Comparison of ENCODE assay signal across 9 cellular contexts in the genomic region with DNA sequence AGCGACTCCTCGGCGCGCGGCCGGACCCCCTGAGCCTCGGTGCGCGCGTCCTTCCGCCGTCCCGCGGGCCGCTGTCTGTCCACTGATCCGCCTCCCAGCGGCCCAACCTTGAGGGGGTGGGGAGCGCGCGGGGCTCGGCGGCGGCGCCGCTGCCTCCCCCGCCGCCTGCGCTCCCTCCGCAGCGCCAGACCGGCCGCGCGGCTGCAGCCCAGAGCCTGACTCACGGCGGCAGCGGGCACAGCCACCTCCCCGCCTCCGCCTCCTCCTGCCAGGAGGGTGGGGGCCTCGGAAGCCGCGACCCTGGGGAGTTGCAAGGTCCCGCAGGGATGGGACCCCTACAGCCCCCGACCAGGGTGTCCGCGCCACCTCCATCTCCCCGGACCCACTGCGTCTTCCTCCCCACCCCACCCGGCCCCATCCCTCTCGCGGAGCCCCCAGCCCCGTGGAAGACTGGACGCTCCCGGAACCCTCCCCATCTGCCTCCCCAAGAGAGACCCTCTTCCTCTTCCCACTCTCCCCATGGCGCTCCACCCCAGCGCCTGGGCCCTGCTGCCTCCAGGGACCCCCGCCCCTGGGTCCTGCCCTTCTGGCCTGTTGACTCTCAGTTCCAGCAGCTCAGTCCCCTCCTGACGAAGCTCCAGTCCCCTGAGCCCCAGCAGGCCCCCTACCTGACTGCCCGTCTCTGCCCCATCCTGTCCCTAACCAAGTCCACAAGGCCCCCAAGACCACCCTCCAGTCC. TPM values are rescaled to one million over a fixed set of nuclear protein-coding genes. Genes with fewer than 3 reads are reported as not detected.
DNase-seq lines count a peak whose midpoint lies in the region; ATAC-seq and TF ChIP-seq lines count a peak whose summit lies in the region.
"Had no signal": no experiment of that assay in that cellular context is flagged by ENCODE, and none has a peak within 500 bp of the region (broad histone marks: within the 10 kb centered on the region; RNA-seq: fewer than 3 reads in every experiment).

No MANE protein-coding gene starts in this region.

- H3K27me3 Mint-ChIP-seq in WTC11 (ENCODE audit: low read depth): peaks cover 51% of the 10 kb centered on the region
- H3K27me3 Mint-ChIP-seq in activated CD4-positive, alpha-beta memory T cell treated with anti-CD3 and anti-CD28 coated beads, Interleukin-2, amount 10 ng/mL, durations not matched to agents 7 days and 5 days: peaks cover 17% of the 10 kb centered on the region

- no peak overlapping the region for H3K27ac Mint-ChIP-seq in WTC11
- no peak overlapping the region for H3K27ac Mint-ChIP-seq in activated CD4-positive, alpha-beta memory T cell treated with anti-CD3 and anti-CD28 coated beads, Interleukin-2, amount 10 ng/mL, durations not matched to agents 7 days and 5 days

- H3K9me3 Mint-ChIP-seq in WTC11: peaks cover 12% of the 10 kb centered on the region
- H3K9me3 Mint-ChIP-seq in activated CD4-positive, alpha-beta memory T cell treated with anti-CD3 and anti-CD28 coated beads, Interleukin-2, amount 10 ng/mL, durations not matched to agents 7 days and 5 days: peaks cover 10% of the 10 kb centered on the region

- H3K27me3 ChIP-seq in gastrocnemius medialis: no peaks in the 10 kb centered on the region

- H3K4me3 ChIP-seq in gastrocnemius medialis: peak overlapping the region; percentile 44 to 62 (median 54)

- in situ Hi-C loops in gastrocnemius medialis (cut with MboI; ENCODE audit: low sequenced_read_pairs in 4 of 4): no loop called here

- TF ChIP-seq CTCF in WTC11 (IDR thresholded peaks at IDR 0.05) (no peak), gastrocnemius medialis (IDR thresholded peaks at IDR 0.05 in 4 of 5, conservative IDR thresholded peaks at IDR 0.05 in 1 of 5) (no peak)

- DNase-seq in ELF-1 (ENCODE audit: low read depth, low spot score) (peak; percentile 12), WTC11 (ENCODE audit: low spot score) (no peak), left cardiac atrium (peak; percentile 42), gastrocnemius medialis (peak in 1 of 2 donors; percentile 56), cortex of kidney (lab: John Stamatoyannopoulos, UW) (no peak)
- no peak for DNase-seq in activated CD4-positive, alpha-beta memory T cell treated with anti-CD3 and anti-CD28 coated beads, Interleukin-2, amount 10 ng/mL, durations not matched to agents 7 days and 5 days
- DNase-seq: NCI-H446 had no signal

- H3K9me3 ChIP-seq in gastrocnemius medialis: no peaks in the 10 kb centered on the region

- peaks cover 0 to 17% of the 10 kb centered on the region in 2 donors for H3K36me3 ChIP-seq in gastrocnemius medialis

- peaks cover 70 to 83% of the 10 kb centered on the region in 2 donors for H3K4me1 ChIP-seq in gastrocnemius medialis

- H3K27ac ChIP-seq in gastrocnemius medialis: peak overlapping the region; percentile 83 to 90 (median 88)

- H3K4me1 Mint-ChIP-seq in WTC11: peaks cover 12% of the 10 kb centered on the region
- H3K4me1 Mint-ChIP-seq in activated CD4-positive, alpha-beta memory T cell treated with anti-CD3 and anti-CD28 coated beads, Interleukin-2, amount 10 ng/mL, durations not matched to agents 7 days and 5 days: peaks cover 10% of the 10 kb centered on the region

- CTCF ChIA-PET in WTC11 (lab: Charles Lee): interaction anchor here (0.8 to 4.4 kb wide), 9 partner anchors 17 to 96 kb away, joined by 3 to 32 read pairs (median 6); no protein-coding TSS in a partner anchor
- CTCF ChIA-PET in activated CD4-positive, alpha-beta memory T cell treated with anti-CD3 and anti-CD28 coated beads, Interleukin-2, amount 10 ng/mL, durations not matched to agents 7 days and 5 days (lab: Charles Lee): no interaction called here

- peak; percentile 31 for ATAC-seq in WTC11
- ATAC-seq in left cardiac atrium: peak; percentile 21 to 27
- ATAC-seq in gastrocnemius medialis: peak in 1 of 2 donors; percentile 12
- ATAC-seq in GM19467 (IDR thresholded peaks at IDR 0.05; ENCODE audit: unreplicated experiment): no peak
- no peak for ATAC-seq in GM21367 (IDR thresholded peaks at IDR 0.05; ENCODE audit: unreplicated experiment)

- peaks cover 10% of the 10 kb centered on the region for H3K36me3 Mint-ChIP-seq in WTC11
- H3K36me3 Mint-ChIP-seq in activated CD4-positive, alpha-beta memory T cell treated with anti-CD3 and anti-CD28 coated beads, Interleukin-2, amount 10 ng/mL, durations not matched to agents 7 days and 5 days (ENCODE audit: low read depth): peaks cover 3% of the 10 kb centered on the region

- POLR2A ChIA-PET in WTC11 (lab: Charles Lee): no interaction called here
- POLR2A ChIA-PET in activated CD4-positive, alpha-beta memory T cell treated with anti-CD3 and anti-CD28 coated beads, Interleukin-2, amount 10 ng/mL, durations not matched to agents 7 days and 5 days (lab: Charles Lee): no interaction called here

- intact Hi-C loops in left cardiac atrium (cut with DNase I) (no loop called here), gastrocnemius medialis (cut with DNase I; ENCODE audit: low total_unique reads) (loop anchor here (2.0 to 5.0 kb wide), 2 partner anchors 14 to 182 kb away; a partner anchor contains a TSS)

- H3K4me3 Mint-ChIP-seq in WTC11: peak overlapping the region; percentile 63
- no peak overlapping the region for H3K4me3 Mint-ChIP-seq in activated CD4-positive, alpha-beta memory T cell treated with anti-CD3 and anti-CD28 coated beads, Interleukin-2, amount 10 ng/mL, durations not matched to agents 7 days and 5 days

- TF ChIP-seq POLR2A in gastrocnemius medialis (IDR thresholded peaks at IDR 0.05): peak; percentile 52 to 53

TF ChIP-seq in WTC11, 78 proteins besides CTCF, POLR2A, EP300 and RAD21 (continues in another document):
- TF ChIP-seq RORB (CRISPR knock-in tag; IDR thresholded peaks at IDR 0.05): no peak
- TF ChIP-seq, protein P1, sequence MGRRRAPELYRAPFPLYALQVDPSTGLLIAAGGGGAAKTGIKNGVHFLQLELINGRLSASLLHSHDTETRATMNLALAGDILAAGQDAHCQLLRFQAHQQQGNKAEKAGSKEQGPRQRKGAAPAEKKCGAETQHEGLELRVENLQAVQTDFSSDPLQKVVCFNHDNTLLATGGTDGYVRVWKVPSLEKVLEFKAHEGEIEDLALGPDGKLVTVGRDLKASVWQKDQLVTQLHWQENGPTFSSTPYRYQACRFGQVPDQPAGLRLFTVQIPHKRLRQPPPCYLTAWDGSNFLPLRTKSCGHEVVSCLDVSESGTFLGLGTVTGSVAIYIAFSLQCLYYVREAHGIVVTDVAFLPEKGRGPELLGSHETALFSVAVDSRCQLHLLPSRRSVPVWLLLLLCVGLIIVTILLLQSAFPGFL (CRISPR knock-in tag; IDR thresholded peaks at IDR 0.05; ENCODE audit: borderline replicate concordance): no peak
- no peak for TF ChIP-seq NFATC4 (CRISPR knock-in tag; IDR thresholded peaks at IDR 0.05)
- no peak for TF ChIP-seq NR2C2 (CRISPR knock-in tag; IDR thresholded peaks at IDR 0.05)
- no peak for TF ChIP-seq ATF1 (CRISPR knock-in tag; IDR thresholded peaks at IDR 0.05)
- TF ChIP-seq, protein P2, sequence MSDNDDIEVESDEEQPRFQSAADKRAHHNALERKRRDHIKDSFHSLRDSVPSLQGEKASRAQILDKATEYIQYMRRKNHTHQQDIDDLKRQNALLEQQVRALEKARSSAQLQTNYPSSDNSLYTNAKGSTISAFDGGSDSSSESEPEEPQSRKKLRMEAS (CRISPR knock-in tag; IDR thresholded peaks at IDR 0.05): no peak
- TF ChIP-seq PRRX2 (CRISPR knock-in tag; IDR thresholded peaks at IDR 0.05): no peak
- TF ChIP-seq TCF7 (CRISPR knock-in tag; IDR thresholded peaks at IDR 0.05; ENCODE audit: low read depth): no peak
- TF ChIP-seq, protein P3, sequence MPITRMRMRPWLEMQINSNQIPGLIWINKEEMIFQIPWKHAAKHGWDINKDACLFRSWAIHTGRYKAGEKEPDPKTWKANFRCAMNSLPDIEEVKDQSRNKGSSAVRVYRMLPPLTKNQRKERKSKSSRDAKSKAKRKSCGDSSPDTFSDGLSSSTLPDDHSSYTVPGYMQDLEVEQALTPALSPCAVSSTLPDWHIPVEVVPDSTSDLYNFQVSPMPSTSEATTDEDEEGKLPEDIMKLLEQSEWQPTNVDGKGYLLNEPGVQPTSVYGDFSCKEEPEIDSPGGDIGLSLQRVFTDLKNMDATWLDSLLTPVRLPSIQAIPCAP (CRISPR knock-in tag; IDR thresholded peaks at IDR 0.05): no peak
- no peak for TF ChIP-seq TEAD1 (CRISPR knock-in tag; IDR thresholded peaks at IDR 0.05)
- TF ChIP-seq, protein P4, sequence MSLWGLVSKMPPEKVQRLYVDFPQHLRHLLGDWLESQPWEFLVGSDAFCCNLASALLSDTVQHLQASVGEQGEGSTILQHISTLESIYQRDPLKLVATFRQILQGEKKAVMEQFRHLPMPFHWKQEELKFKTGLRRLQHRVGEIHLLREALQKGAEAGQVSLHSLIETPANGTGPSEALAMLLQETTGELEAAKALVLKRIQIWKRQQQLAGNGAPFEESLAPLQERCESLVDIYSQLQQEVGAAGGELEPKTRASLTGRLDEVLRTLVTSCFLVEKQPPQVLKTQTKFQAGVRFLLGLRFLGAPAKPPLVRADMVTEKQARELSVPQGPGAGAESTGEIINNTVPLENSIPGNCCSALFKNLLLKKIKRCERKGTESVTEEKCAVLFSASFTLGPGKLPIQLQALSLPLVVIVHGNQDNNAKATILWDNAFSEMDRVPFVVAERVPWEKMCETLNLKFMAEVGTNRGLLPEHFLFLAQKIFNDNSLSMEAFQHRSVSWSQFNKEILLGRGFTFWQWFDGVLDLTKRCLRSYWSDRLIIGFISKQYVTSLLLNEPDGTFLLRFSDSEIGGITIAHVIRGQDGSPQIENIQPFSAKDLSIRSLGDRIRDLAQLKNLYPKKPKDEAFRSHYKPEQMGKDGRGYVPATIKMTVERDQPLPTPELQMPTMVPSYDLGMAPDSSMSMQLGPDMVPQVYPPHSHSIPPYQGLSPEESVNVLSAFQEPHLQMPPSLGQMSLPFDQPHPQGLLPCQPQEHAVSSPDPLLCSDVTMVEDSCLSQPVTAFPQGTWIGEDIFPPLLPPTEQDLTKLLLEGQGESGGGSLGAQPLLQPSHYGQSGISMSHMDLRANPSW (CRISPR knock-in tag; conservative IDR thresholded peaks at IDR 0.05; ENCODE audit: low read depth): no peak

RNA-seq across cellular contexts. Expression of a gene that starts 1.2 kb away (rescaled TPM):
- 0.80 to 1.7 TPM (median 1.3 TPM) in 3 replicates for total RNA-seq in WTC11 (2021)
- under 1 TPM; 0.27 to 0.76 TPM for total RNA-seq in left cardiac atrium
- total RNA-seq in gastrocnemius medialis: 1 to 10 TPM; 1.1 to 7.2 (median 4.9) TPM
- 1 to 10 TPM in 1 of 2 experiments, under 1 TPM in 1; 0.70 to 1.3 TPM for total RNA-seq in activated CD4-positive, alpha-beta memory T cell treated with anti-CD3 and anti-CD28 coated beads, Interleukin-2, amount 10 ng/mL, durations not matched to agents 7 days and 5 days

RNA-seq across cellular contexts. Expression of a gene that starts 14.5 kb away (rescaled TPM):
- total RNA-seq in WTC11 (2021): 194 to 199 TPM (median 198 TPM) in 3 replicates
- 100 to 1,000 TPM; 635 to 667 TPM for total RNA-seq in left cardiac atrium
- 100 to 1,000 TPM; 490 to 981 (median 845) TPM for total RNA-seq in gastrocnemius medialis
- 100 to 1,000 TPM; 156 to 172 TPM for total RNA-seq in activated CD4-positive, alpha-beta memory T cell treated with anti-CD3 and anti-CD28 coated beads, Interleukin-2, amount 10 ng/mL, durations not matched to agents 7 days and 5 days

RNA-seq across cellular contexts. Expression of a gene that starts 52.2 kb away (rescaled TPM):
- total RNA-seq in WTC11 (2021): 0.35 TPM in 1 of 3 replicates, not detected in the others
- not detected for total RNA-seq in left cardiac atrium
- total RNA-seq in gastrocnemius medialis: not detected
- total RNA-seq in activated CD4-positive, alpha-beta memory T cell treated with anti-CD3 and anti-CD28 coated beads, Interleukin-2, amount 10 ng/mL, durations not matched to agents 7 days and 5 days: not detected

Comparison
In these comparisons a context has a peak if more than half of its experiments do, and no peak if none do; other contexts are left out.
1. DNase-seq: peak in ELF-1 (single experiment) and left cardiac atrium (single experiment); none in WTC11 (single experiment), cortex of kidney (single experiment) and activated CD4-positive, alpha-beta memory T cell treated with anti-CD3 and anti-CD28 coated beads, Interleukin-2, amount 10 ng/mL, durations not matched to agents 7 days and 5 days (single experiment).
2. ATAC-seq: peak in WTC11 (single experiment) and left cardiac atrium (2 of 2); none in GM19467 (single experiment) and GM21367 (single experiment).